In the genomic region with DNA sequence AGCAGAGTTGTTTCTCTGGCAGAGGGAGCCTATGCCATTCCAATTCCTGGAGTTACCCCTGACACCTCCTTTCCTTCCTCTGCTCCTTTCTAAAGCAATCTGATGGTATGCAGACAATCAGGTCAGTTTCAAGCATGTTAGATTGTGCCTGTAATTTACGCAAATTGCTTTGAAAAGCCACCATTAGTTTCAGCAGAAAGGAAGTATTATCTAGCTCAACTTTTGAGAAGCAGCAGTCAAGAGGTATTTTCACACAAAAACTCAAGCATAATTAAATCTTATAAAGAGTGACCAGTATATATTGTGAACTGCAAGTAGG, we compare ENCODE assay signal across 10 cellular contexts. TPM values are rescaled to one million over a fixed set of nuclear protein-coding genes. Genes with fewer than 3 reads are reported as not detected.
DNase-seq lines count a peak whose midpoint lies in the region; ATAC-seq, FAIRE-seq and TF ChIP-seq lines count a peak whose summit lies in the region.
"Had no signal": no experiment of that assay in that cellular context is flagged by ENCODE, and none has a peak within 500 bp of the region (broad histone marks: within the 10 kb centered on the region; RNA-seq: fewer than 3 reads in every experiment).

No MANE protein-coding gene starts in this region.

- intact Hi-C loops in body of pancreas (cut with DNase I): no loop called here

- no peaks in the 10 kb centered on the region for H3K9me2 ChIP-seq in GM23248 (ENCODE audit: insufficient read depth)

- peaks cover 66% of the 10 kb centered on the region for H3F3A ChIP-seq in GM23248 (ENCODE audit: insufficient read depth)

- H3K27ac ChIP-seq in GM23248: no peak overlapping the region
- H3K27ac ChIP-seq in body of pancreas: peak overlapping the region; percentile 78 to 100 (median 99)

- H3K9me3 ChIP-seq in GM23248 (ENCODE audit: low read depth) (no peaks in the 10 kb centered on the region), body of pancreas (no peaks in the 10 kb centered on the region)
- H3K9me3 ChIP-seq: mucosa of descending colon had no signal

- H3K4me2 ChIP-seq in GM23248 (ENCODE audit: unreplicated experiment): peak overlapping the region; percentile 92

- TF ChIP-seq POLR2A in body of pancreas (IDR thresholded peaks at IDR 0.05) (no peak), GM12891 (IDR thresholded peaks at IDR 0.05; ENCODE audit: low read depth, low read length) (no peak)

- peak overlapping the region; percentile 80 for H3K4me3 ChIP-seq in GM23248
- H3K4me3 ChIP-seq in body of pancreas: peak overlapping the region; percentile 26 to 76
- H3K4me3 ChIP-seq in retinal pigment epithelial cell (ENCODE audit: low read length): peak overlapping the region; percentile 89
- H3K4me3 ChIP-seq: mucosa of descending colon had no signal

- H3K4me1 ChIP-seq in GM23248 (ENCODE audit: insufficient read depth) (peaks cover 69% of the 10 kb centered on the region), body of pancreas (peaks cover 69% of the 10 kb centered on the region)

- ATAC-seq in body of pancreas: no peak
- no peak for ATAC-seq in omental fat pad (ENCODE audit: low FRiP score)
- ATAC-seq in HG03342 (IDR thresholded peaks at IDR 0.05; ENCODE audit: unreplicated experiment): no peak
- ATAC-seq: activated CD4-positive, alpha-beta T cell treated with anti-CD3 and anti-CD28 coated beads for 36 hours; mucosa of descending colon had no signal

- DNase-seq in GM23248: no peak
- DNase-seq in body of pancreas: no peak
- DNase-seq in iris pigment epithelial cell (ENCODE audit: low read depth): peak; percentile 23
- DNase-seq in retinal pigment epithelial cell (ENCODE audit: low read depth): no peak
- DNase-seq in GM12891 (ENCODE audit: insufficient read length, low spot score): no peak
- no peak for DNase-seq in omental fat pad (ENCODE audit: low spot score)
- DNase-seq in NCI-H345 treated with DMSO at 0.1 percent for 48 hours (lab: John Stamatoyannopoulos, UW; ENCODE audit: unreplicated experiment): no peak
- DNase-seq: activated CD4-positive, alpha-beta T cell treated with anti-CD3 and anti-CD28 coated beads for 36 hours; mucosa of descending colon had no signal

- H2AFZ ChIP-seq in GM23248: no peak overlapping the region

- 50 to 61% methylated on average over 1 of the region's 1 CpG for WGBS in GM23248 (ENCODE audit: low coverage in 1 of 2, low lambda C conversion rate in 2 of 2, missing lambda C conversion rate in 2 of 2), 2 experiments
- 0 to 17% methylated on average over 1 of the region's 1 CpG for WGBS in body of pancreas, 2 donors

- FAIRE-seq in GM12891 (lab: Jason Lieb, UNC): no peak

- H3K27me3 ChIP-seq in GM23248 (replicated peaks; ENCODE audit: insufficient read depth) (no peaks in the 10 kb centered on the region), body of pancreas (no peaks in the 10 kb centered on the region)

- peak overlapping the region; percentile 83; the same call in 1 of the 2 replicates for H3K9ac ChIP-seq in GM23248

- peaks cover 7% of the 10 kb centered on the region; the same call in 1 of the 2 replicates for H4K20me1 ChIP-seq in GM23248 (ENCODE audit: insufficient read depth)

- peaks cover 70% of the 10 kb centered on the region for H3K79me2 ChIP-seq in GM23248 (ENCODE audit: insufficient read depth)

- TF ChIP-seq CTCF in body of pancreas (IDR thresholded peaks at IDR 0.05): no peak
- no peak for TF ChIP-seq CTCF in retinal pigment epithelial cell (conservative IDR thresholded peaks at IDR 0.05; ENCODE audit: low read depth, low read length)
- no peak for TF ChIP-seq CTCF in omental fat pad (IDR thresholded peaks at IDR 0.05)

- in situ Hi-C loops in GM23248 (cut with MboI): no loop called here

- H3K36me3 ChIP-seq in GM23248 (ENCODE audit: low read depth) (no peaks in the 10 kb centered on the region), body of pancreas (replicated peaks in 1 of 2; ENCODE audit: insufficient read depth in 1 of 2, low read depth in 2 of 2) (no peaks in the 10 kb centered on the region)

TF ChIP-seq in GM12891, 5 proteins besides CTCF, POLR2A, EP300 and RAD21:
- TF ChIP-seq TAF1 (IDR thresholded peaks at IDR 0.05; ENCODE audit: low read depth, low read length) (no peak), PAX5 (IDR thresholded peaks at IDR 0.05; ENCODE audit: insufficient read depth, low read length, severe bottlenecking) (no peak), POLR2AphosphoS5 (IDR thresholded peaks at IDR 0.05; ENCODE audit: low read depth, low read length) (no peak), POU2F2 (IDR thresholded peaks at IDR 0.05; ENCODE audit: low read depth, low read length) (no peak), SPI1 (IDR thresholded peaks at IDR 0.05; ENCODE audit: low read depth, low read length) (no peak)

RNA-seq across cellular contexts. Expression of gene ERRFI1, which starts 2.2 kb away (rescaled TPM):
- total RNA-seq in GM23248 (2014; rRNA removed; shearing (Covaris generic)): 50.8 and 55.1 TPM in 2 replicates
- polyA plus RNA-seq in GM23248 (2016; fragmentation: Nextera tagmentation; extraction: Ambion mirVana): 29.7 and 31.3 TPM in 2 replicates
- total RNA-seq in body of pancreas: 100 to 1,000 TPM; 127 to 273 TPM
- polyA plus RNA-seq in GM12891 (2012; ENCODE audit: low read depth, missing spikeins): 3.6 TPM
- 100 to 1,000 TPM; 108 to 313 (median 204) TPM for total RNA-seq in omental fat pad
